Comparison of ENCODE assay signal across 21 cellular contexts in genomic region chr2:7803515-7803914, GRCh38.
"Had no signal": no experiment of that assay in that cellular context is flagged by ENCODE, and none has a peak within 500 bp of the region (broad histone marks: within the 10 kb centered on the region; RNA-seq: fewer than 3 reads in every experiment).

No MANE protein-coding gene starts in this region.

- DNase-seq: Kasumi-1, MM.1S, NCI-H1092 treated with DMSO at 0.1 percent for 48 hours, NCI-H1436 treated with DMSO at 0.1 percent for 48 hours, NCI-H1694, NCI-H187 treated with DMSO at 0.1 percent for 48 hours, NCI-H2029 treated with DMSO at 0.1 percent for 48 hours, NCI-H2171 treated with DMSO at 0.1 percent for 48 hours, NCI-H345, NCI-H446 treated with DMSO at 0.1 percent for 48 hours, NCI-H510A treated with DMSO at 0.1 percent for 48 hours, NCI-H526, NCI-H774, Right ventricle myocardium superior, RPMI8226, SIG-M5 had no signal

- H3K4me2 ChIP-seq: KMS-11 had no signal

- H3K36me3 ChIP-seq: SJSA1 had no signal

- H3K27ac ChIP-seq: HL-60, KMS-11, SJSA1, SK-N-MC had no signal

- H3K9ac ChIP-seq: KMS-11 had no signal

- H3K4me1 ChIP-seq: SJSA1 had no signal

- ATAC-seq: K562 had no signal

- H3K27me3 ChIP-seq: SJSA1 had no signal

- H3K4me3 ChIP-seq: K562, SJSA1, SK-N-MC had no signal
